21 cellular contexts compared by ENCODE assay signal in genomic region chr5:123496892-123497291, GRCh38. TPM values are rescaled to one million over a fixed set of nuclear protein-coding genes. Genes with fewer than 3 reads are reported as not detected.
DNase-seq lines count a peak whose midpoint lies in the region; ATAC-seq and TF ChIP-seq lines count a peak whose summit lies in the region.
"Had no signal": no experiment of that assay in that cellular context is flagged by ENCODE, and none has a peak within 500 bp of the region (broad histone marks: within the 10 kb centered on the region; RNA-seq: fewer than 3 reads in every experiment).

No MANE protein-coding gene starts in this region.

- no peaks in the 10 kb centered on the region for H3K9me3 ChIP-seq in MG63
- H3K9me3 ChIP-seq: right atrium auricular region, upper lobe of right lung had no signal

- DNase-seq in activated naive CD8-positive, alpha-beta T cell treated with anti-CD3 and anti-CD28 coated beads for 36 hours: peak; percentile 4
- DNase-seq in activated naive CD8-positive, alpha-beta T cell treated with anti-CD3 and anti-CD28 coated beads, Interleukin-2, amount 50 U/mL, for 24 hours: no peak
- peak; percentile 81 for DNase-seq in MG63
- peak; percentile 14 to 43 for DNase-seq in cardiac fibroblast (ENCODE audit: low read depth in 2 of 2)
- peak; percentile 37 for DNase-seq in renal cortical epithelial cell (ENCODE audit: low read depth)
- DNase-seq in activated naive CD4-positive, alpha-beta T cell treated with anti-CD3 and anti-CD28 coated beads, Interleukin-2, amount 50 U/mL, for 16 hours: no peak
- no peak for DNase-seq in COR-L47 (lab: John Stamatoyannopoulos, UW)
- DNase-seq: activated CD8-positive, alpha-beta memory T cell treated with anti-CD3 and anti-CD28 coated beads, Interleukin-2, amount 50 U/mL, for 48 hours; activated naive CD4-positive, alpha-beta T cell; DMS153; effector memory CD4-positive, alpha-beta T cell; NCI-H1105; OCI-M1; stimulated activated CD4-positive, alpha-beta T cell treated with anti-CD3 and anti-CD28 coated beads, Interleukin-4, amount 100 ng/mL, for 4 hours; upper lobe of right lung; WERI-Rb-1 had no signal

- no peak overlapping the region for H3K4me3 Mint-ChIP-seq in activated naive CD8-positive, alpha-beta T cell treated with anti-CD3 and anti-CD28 coated beads for 36 hours
- H3K4me3 Mint-ChIP-seq in activated naive CD8-positive, alpha-beta T cell treated with anti-CD3 and anti-CD28 coated beads, Interleukin-2, amount 50 U/mL, for 24 hours: no peak overlapping the region
- H3K4me3 Mint-ChIP-seq: B cell, neural progenitor cell had no signal

- ATAC-seq in activated naive CD8-positive, alpha-beta T cell treated with anti-CD3 and anti-CD28 coated beads, Interleukin-2, amount 50 U/mL, for 24 hours: no peak
- no peak for ATAC-seq in GM19351 (IDR thresholded peaks at IDR 0.05; ENCODE audit: unreplicated experiment)
- ATAC-seq: HCT116, upper lobe of right lung had no signal

- TF ChIP-seq CTCF in cardiac fibroblast (IDR thresholded peaks at IDR 0.05; ENCODE audit: low read depth, low read length): no peak

- H3K4me1 Mint-ChIP-seq in activated naive CD8-positive, alpha-beta T cell treated with anti-CD3 and anti-CD28 coated beads for 36 hours: peaks cover 4% of the 10 kb centered on the region
- peaks cover 4% of the 10 kb centered on the region for H3K4me1 Mint-ChIP-seq in activated naive CD8-positive, alpha-beta T cell treated with anti-CD3 and anti-CD28 coated beads, Interleukin-2, amount 50 U/mL, for 24 hours
- H3K4me1 Mint-ChIP-seq: B cell, neural progenitor cell had no signal

- H3K27me3 Mint-ChIP-seq in activated naive CD8-positive, alpha-beta T cell treated with anti-CD3 and anti-CD28 coated beads for 36 hours: peaks cover 5% of the 10 kb centered on the region
- no peaks in the 10 kb centered on the region for H3K27me3 Mint-ChIP-seq in activated naive CD8-positive, alpha-beta T cell treated with anti-CD3 and anti-CD28 coated beads, Interleukin-2, amount 50 U/mL, for 24 hours

- no peak overlapping the region for H3K4me3 ChIP-seq in MG63
- H3K4me3 ChIP-seq in cardiac fibroblast (replicated peaks in 1 of 2; ENCODE audit: low read depth in 2 of 2, low read length in 2 of 2): no peak overlapping the region
- H3K4me3 ChIP-seq: neural progenitor cell, right atrium auricular region, upper lobe of right lung had no signal

- no peaks in the 10 kb centered on the region for H3K36me3 ChIP-seq in MG63
- H3K36me3 ChIP-seq: neural progenitor cell, right atrium auricular region, upper lobe of right lung, WERI-Rb-1 had no signal

- H3K9me3 Mint-ChIP-seq in activated naive CD8-positive, alpha-beta T cell treated with anti-CD3 and anti-CD28 coated beads for 36 hours: no peaks in the 10 kb centered on the region
- H3K9me3 Mint-ChIP-seq in activated naive CD8-positive, alpha-beta T cell treated with anti-CD3 and anti-CD28 coated beads, Interleukin-2, amount 50 U/mL, for 24 hours: no peaks in the 10 kb centered on the region
- H3K9me3 Mint-ChIP-seq: neural progenitor cell had no signal

- H3K27ac Mint-ChIP-seq in activated naive CD8-positive, alpha-beta T cell treated with anti-CD3 and anti-CD28 coated beads for 36 hours: no peak overlapping the region
- no peak overlapping the region for H3K27ac Mint-ChIP-seq in activated naive CD8-positive, alpha-beta T cell treated with anti-CD3 and anti-CD28 coated beads, Interleukin-2, amount 50 U/mL, for 24 hours
- H3K27ac Mint-ChIP-seq: B cell, neural progenitor cell had no signal

- H3K36me3 Mint-ChIP-seq in activated naive CD8-positive, alpha-beta T cell treated with anti-CD3 and anti-CD28 coated beads for 36 hours: no peaks in the 10 kb centered on the region
- no peaks in the 10 kb centered on the region for H3K36me3 Mint-ChIP-seq in activated naive CD8-positive, alpha-beta T cell treated with anti-CD3 and anti-CD28 coated beads, Interleukin-2, amount 50 U/mL, for 24 hours (ENCODE audit: low read depth)
- H3K36me3 Mint-ChIP-seq: neural progenitor cell had no signal

- no peaks in the 10 kb centered on the region for H3K27me3 ChIP-seq in MG63
- H3K27me3 ChIP-seq: neural progenitor cell, right atrium auricular region, upper lobe of right lung had no signal

RNA-seq across cellular contexts. Expression of gene CSNK1G3, which starts 15.1 kb away (rescaled TPM):
- 10 to 100 TPM; 29.9 to 32.8 TPM for total RNA-seq in activated naive CD8-positive, alpha-beta T cell treated with anti-CD3 and anti-CD28 coated beads for 36 hours
- 55.7 TPM in 2 replicates for total RNA-seq in MG63 (2014; rRNA removed; shearing (Covaris generic); ENCODE audit: low replicate concordance)
- 73.8 and 91.8 TPM in 2 replicates for total RNA-seq in renal cortical epithelial cell

Comparison
In these comparisons a context has a peak if more than half of its experiments do, and no peak if none do; other contexts are left out.
1. DNase-seq: peak in activated naive CD8-positive, alpha-beta T cell treated with anti-CD3 and anti-CD28 coated beads for 36 hours (single experiment), MG63 (single experiment), cardiac fibroblast (2 of 2) and renal cortical epithelial cell (single experiment); none in activated naive CD8-positive, alpha-beta T cell treated with anti-CD3 and anti-CD28 coated beads, Interleukin-2, amount 50 U/mL, for 24 hours (single experiment), activated naive CD4-positive, alpha-beta T cell treated with anti-CD3 and anti-CD28 coated beads, Interleukin-2, amount 50 U/mL, for 16 hours (single experiment) and COR-L47 (single experiment).